14 cellular contexts compared by ENCODE assay signal in the genomic region with DNA sequence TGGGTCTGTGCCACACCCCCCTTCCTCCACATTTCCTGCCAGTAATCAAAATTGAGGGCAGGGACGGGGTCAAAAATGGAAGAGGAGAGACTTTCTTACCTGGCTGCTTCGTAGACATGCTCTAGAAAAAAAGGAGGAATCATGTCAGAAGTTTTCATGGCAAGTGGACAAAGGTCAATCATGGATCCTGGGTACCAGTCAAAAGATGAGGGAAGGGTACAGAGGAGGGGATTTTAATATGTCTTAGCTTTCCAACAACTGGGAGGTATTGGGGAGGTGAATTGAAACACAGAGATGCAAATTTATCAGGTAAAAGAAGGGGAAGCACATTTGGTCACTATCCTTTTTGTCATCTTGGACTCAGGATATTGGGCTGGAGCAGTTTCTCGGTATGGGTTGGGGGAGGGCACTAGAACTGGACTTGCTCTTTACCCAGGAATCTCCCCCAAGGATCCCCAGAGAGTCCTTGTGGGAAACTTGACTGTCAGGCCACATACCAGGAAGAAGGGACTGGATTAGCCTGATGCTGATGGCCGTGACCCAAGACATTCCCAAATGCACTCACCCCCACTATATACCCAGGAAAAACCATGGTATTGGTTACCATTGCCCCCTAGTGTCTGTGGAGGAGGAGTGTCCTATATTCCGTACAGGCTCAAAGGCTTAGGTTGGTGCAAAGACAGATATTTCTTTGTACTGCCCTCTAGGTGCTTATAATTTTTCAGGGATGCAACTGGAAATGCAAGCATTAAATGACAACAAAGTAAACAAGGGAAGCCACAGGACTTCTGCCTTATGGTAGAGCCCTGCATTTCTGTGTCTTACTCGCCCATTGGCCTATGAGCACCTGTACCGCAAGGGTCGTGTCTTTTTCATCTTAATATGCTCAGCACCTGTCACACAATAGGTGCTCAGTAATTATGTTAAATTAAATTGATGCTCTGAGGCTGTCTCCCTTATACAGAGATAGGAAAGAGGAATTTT. TPM values are rescaled to one million over a fixed set of nuclear protein-coding genes. Genes with fewer than 3 reads are reported as not detected.
DNase-seq lines count a peak whose midpoint lies in the region; ATAC-seq and TF ChIP-seq lines count a peak whose summit lies in the region.
"Had no signal": no experiment of that assay in that cellular context is flagged by ENCODE, and none has a peak within 500 bp of the region (broad histone marks: within the 10 kb centered on the region; RNA-seq: fewer than 3 reads in every experiment).

No MANE protein-coding gene starts in this region.

- H3K27ac ChIP-seq in H9 (ENCODE audit: insufficient read length, low read depth, low read length), result no peak overlapping the region
- peak overlapping the region in 1 of 2 donors; percentile 33 for H3K27ac ChIP-seq in left lung
- H3K27ac ChIP-seq: right atrium auricular region had no signal

- no peaks in the 10 kb centered on the region for H3K4me1 Mint-ChIP-seq in H9
- H3K4me1 Mint-ChIP-seq in activated CD4-positive, alpha-beta memory T cell treated with anti-CD3 and anti-CD28 coated beads for 36 hours (ENCODE audit: low read depth), result peaks cover 35% of the 10 kb centered on the region

- H2AFZ ChIP-seq in H9 (ENCODE audit: low read length), result no peak overlapping the region

- peak; percentile 17 for ATAC-seq in left lung

- POLR2A ChIA-PET in activated CD4-positive, alpha-beta memory T cell treated with anti-CD3 and anti-CD28 coated beads for 36 hours (lab: Charles Lee), result no interaction called here

- no CpG with 5 or more reads among the region's 8 CpGs for WGBS in H9 (ENCODE audit: extremely low coverage, insufficient read length, low lambda C conversion rate)

- CTCF ChIA-PET in activated CD4-positive, alpha-beta memory T cell treated with anti-CD3 and anti-CD28 coated beads for 36 hours (lab: Charles Lee), result interaction anchor here (0.6 to 1.3 kb wide), 2 partner anchors 17 to 755 kb away, joined by 3 to 4 read pairs; no protein-coding TSS in a partner anchor

- H3K4me1 ChIP-seq in H9 (ENCODE audit: insufficient read depth, low read length) (no peaks in the 10 kb centered on the region), left lung (peaks cover 0 to 7% of the 10 kb centered on the region in 2 donors)
- H3K4me1 ChIP-seq: right atrium auricular region had no signal

- H3K27me3 Mint-ChIP-seq in H9 (ENCODE audit: low read depth), result peaks cover 2% of the 10 kb centered on the region; the same call in 1 of the 2 replicates
- no peaks in the 10 kb centered on the region for H3K27me3 Mint-ChIP-seq in activated CD4-positive, alpha-beta memory T cell treated with anti-CD3 and anti-CD28 coated beads for 36 hours
- H3K27me3 Mint-ChIP-seq: type B pancreatic cell had no signal

- no peak overlapping the region for H2BK12ac ChIP-seq in H9 (ENCODE audit: insufficient read length, low read depth, low read length)

- H3K23me2 ChIP-seq in H9 (ENCODE audit: insufficient read length, low read depth, low read length, poor library complexity, severe bottlenecking), result no peaks in the 10 kb centered on the region

- H3K18ac ChIP-seq in H9 (ENCODE audit: insufficient read length, low read depth, low read length), result no peak overlapping the region

- no peak overlapping the region for H4K8ac ChIP-seq in H9 (replicated peaks; ENCODE audit: insufficient read length, low read depth, low read length)

- H2BK20ac ChIP-seq in H9 (ENCODE audit: low read depth, low read length, poor library complexity, severe bottlenecking), result peak overlapping the region; percentile 75

- H3T11ph ChIP-seq in H9 (ENCODE audit: low read length), result no peak overlapping the region

- H4K20me1 ChIP-seq in H9 (ENCODE audit: control insufficient read depth, insufficient read depth, insufficient read length), result no peaks in the 10 kb centered on the region

- H3K36me3 Mint-ChIP-seq in H9 (ENCODE audit: insufficient read depth in 1 of 3, low read depth in 3 of 3), result peaks cover 0 to 2% (median 0%) of the 10 kb centered on the region in 3 experiments; a peak in 3 of 7 replicates
- H3K36me3 Mint-ChIP-seq in activated CD4-positive, alpha-beta memory T cell treated with anti-CD3 and anti-CD28 coated beads for 36 hours, result no peaks in the 10 kb centered on the region
- H3K36me3 Mint-ChIP-seq: type B pancreatic cell had no signal

- no peak overlapping the region for H3K4ac ChIP-seq in H9 (ENCODE audit: low read depth, low read length)

- H3K27me3 ChIP-seq in H9 (ENCODE audit: insufficient read depth, low read length) (no peaks in the 10 kb centered on the region), left lung (peaks cover 0 to 9% of the 10 kb centered on the region in 2 donors)
- H3K27me3 ChIP-seq: right atrium auricular region had no signal

- H2BK120ac ChIP-seq in H9 (ENCODE audit: low read depth, low read length, poor library complexity, severe bottlenecking), result no peak overlapping the region

- H2AK5ac ChIP-seq in H9 (ENCODE audit: insufficient read length, low read length), result no peak overlapping the region

- no peak overlapping the region for H3K56ac ChIP-seq in H9 (ENCODE audit: insufficient read length, low read depth, low read length)

- no peaks in the 10 kb centered on the region for H3K79me1 ChIP-seq in H9 (ENCODE audit: insufficient read depth, low read depth, low read length, poor library complexity, severe bottlenecking)

- H2BK15ac ChIP-seq in H9 (ENCODE audit: low read depth, low read length), result no peak overlapping the region

- peaks cover 64% of the 10 kb centered on the region for H3K9me3 ChIP-seq in H9 (ENCODE audit: control insufficient read depth, low read depth, low read length)
- no peaks in the 10 kb centered on the region for H3K9me3 ChIP-seq in left lung
- H3K9me3 ChIP-seq: right atrium auricular region had no signal

- TF ChIP-seq CTCF in H9 (conservative IDR thresholded peaks at IDR 0.05) (peak; percentile 54), left lung (IDR thresholded peaks at IDR 0.05) (no peak)

- peaks cover 66 to 67% of the 10 kb centered on the region in 2 experiments for H3K9me3 Mint-ChIP-seq in H9
- H3K9me3 Mint-ChIP-seq in activated CD4-positive, alpha-beta memory T cell treated with anti-CD3 and anti-CD28 coated beads for 36 hours, result no peaks in the 10 kb centered on the region
- H3K9me3 Mint-ChIP-seq: type B pancreatic cell had no signal

- no peak overlapping the region for H4K91ac ChIP-seq in H9 (ENCODE audit: insufficient read length, low read depth, low read length)

- H3K4me2 ChIP-seq in H9 (ENCODE audit: insufficient read depth, insufficient read length, low read length), result no peak overlapping the region

- H2BK5ac ChIP-seq in H9 (ENCODE audit: insufficient read length, low read length), result no peak overlapping the region

- H3K27ac Mint-ChIP-seq in H9, result no peak overlapping the region
- no peak overlapping the region for H3K27ac Mint-ChIP-seq in activated CD4-positive, alpha-beta memory T cell treated with anti-CD3 and anti-CD28 coated beads for 36 hours
- H3K27ac Mint-ChIP-seq: type B pancreatic cell had no signal

- no peak overlapping the region for H3K4me3 Mint-ChIP-seq in H9
- H3K4me3 Mint-ChIP-seq in activated CD4-positive, alpha-beta memory T cell treated with anti-CD3 and anti-CD28 coated beads for 36 hours, result no peak overlapping the region
- H3K4me3 Mint-ChIP-seq: type B pancreatic cell had no signal

- H3K79me2 ChIP-seq in H9 (ENCODE audit: insufficient read depth, low read length), result no peaks in the 10 kb centered on the region

- no peak overlapping the region for H3K14ac ChIP-seq in H9 (ENCODE audit: insufficient read depth, low read length)

- peak; percentile 17 for DNase-seq in ELF-1 (ENCODE audit: low read depth, low spot score)
- peak; percentile 25 for DNase-seq in H9
- DNase-seq in OCI-M1 (lab: John Stamatoyannopoulos, UW), result peak; percentile 76
- no peak for DNase-seq in left lung
- DNase-seq in inferior parietal cortex (ENCODE audit: extremely low spot score), result no peak
- DNase-seq in T-helper 1 cell, result no peak
- no peak for DNase-seq in activated CD4-positive, alpha-beta memory T cell treated with anti-CD3 and anti-CD28 coated beads for 36 hours
- DNase-seq: activated T-cell treated with anti-CD3 and anti-CD28 coated beads, Interleukin-2, amount 50 U/mL, for 1 hour; H7; hippocampal formation; NCI-H1105 treated with DMSO at 0.1 percent for 48 hours; NCI-H748 treated with DMSO at 0.1 percent for 48 hours had no signal

- no peak overlapping the region for H3K4me3 ChIP-seq in left lung
- H3K4me3 ChIP-seq: right atrium auricular region had no signal

- intact Hi-C loops in left lung (cut with DNase I), result no loop called here
- intact Hi-C loops in activated CD4-positive, alpha-beta memory T cell treated with anti-CD3 and anti-CD28 coated beads for 36 hours (cut with micrococcal nuclease), result no loop called here

- H3K36me3 ChIP-seq in left lung, result no peaks in the 10 kb centered on the region
- H3K36me3 ChIP-seq: right atrium auricular region had no signal

- no peak overlapping the region for H4K5ac ChIP-seq in H9 (ENCODE audit: insufficient read length, low read depth, low read length)

- no peak overlapping the region for H3K23ac ChIP-seq in H9 (ENCODE audit: insufficient read length, low read depth, low read length)

- no peak overlapping the region for H3K9ac ChIP-seq in H9 (ENCODE audit: extremely low read depth, insufficient read length, low read length)

RNA-seq across cellular contexts. Expression of a gene that starts 16.8 kb away (rescaled TPM):
- total RNA-seq in H9 (2021) (not detected in 2 replicates), left lung (100 to 1,000 TPM; 131 to 377 TPM)
- not detected for total RNA-seq in activated CD4-positive, alpha-beta memory T cell treated with anti-CD3 and anti-CD28 coated beads for 36 hours
- total RNA-seq: H7 had no signal

Comparison
In these comparisons a context has a peak if more than half of its experiments do, and no peak if none do; other contexts are left out.
1. DNase-seq: peak in ELF-1 (single experiment), H9 (single experiment) and OCI-M1 (single experiment); none in left lung (0 of 2), inferior parietal cortex (single experiment), T-helper 1 cell (0 of 5) and activated CD4-positive, alpha-beta memory T cell treated with anti-CD3 and anti-CD28 coated beads for 36 hours (single experiment).
2. RNA of a gene that starts 16.8 kb away (total RNA-seq): 131 to 377 TPM in left lung; not detected in H9 and not detected in activated CD4-positive, alpha-beta memory T cell treated with anti-CD3 and anti-CD28 coated beads for 36 hours; every median in the first group is over 100 times any median in the second.